In genomic region chr20:4434681-4435080, GRCh38 we compare ENCODE assay signal across 25 cellular contexts.
DNase-seq lines count a peak whose midpoint lies in the region; TF ChIP-seq lines count a peak whose summit lies in the region.
"Had no signal": no experiment of that assay in that cellular context is flagged by ENCODE, and none has a peak within 500 bp of the region (broad histone marks: within the 10 kb centered on the region; RNA-seq: fewer than 3 reads in every experiment).

No MANE protein-coding gene starts in this region.

- H3K4me1 ChIP-seq in vagina: peaks cover 5% of the 10 kb centered on the region
- no peaks in the 10 kb centered on the region for H3K4me1 ChIP-seq in esophagus squamous epithelium
- H3K4me1 ChIP-seq: breast epithelium, left lung, stomach had no signal

- H3K27me3 ChIP-seq in WERI-Rb-1 (ENCODE audit: insufficient read depth, low read depth, severe bottlenecking) (no peaks in the 10 kb centered on the region), vagina (no peaks in the 10 kb centered on the region), esophagus squamous epithelium (no peaks in the 10 kb centered on the region)
- H3K27me3 ChIP-seq: breast epithelium, left lung, stomach had no signal

- TF ChIP-seq CTCF in WERI-Rb-1 (IDR thresholded peaks at IDR 0.05; ENCODE audit: low read depth, low read length) (no peak), foreskin fibroblast (IDR thresholded peaks at IDR 0.05; ENCODE audit: low read depth, low read length) (no peak), vagina (IDR thresholded peaks at IDR 0.05) (no peak), esophagus squamous epithelium (IDR thresholded peaks at IDR 0.05) (no peak)

- H3K9me3 ChIP-seq in WERI-Rb-1 (ENCODE audit: severe bottlenecking) (no peaks in the 10 kb centered on the region), vagina (no peaks in the 10 kb centered on the region), esophagus squamous epithelium (no peaks in the 10 kb centered on the region)
- H3K9me3 ChIP-seq: breast epithelium, left lung, stomach had no signal

- H3K27ac ChIP-seq in WERI-Rb-1 (no peak overlapping the region), vagina (peak overlapping the region; percentile 15), esophagus squamous epithelium (no peak overlapping the region), substantia nigra (ENCODE audit: low read depth, low read length, poor library complexity, severe bottlenecking) (no peak overlapping the region)
- H3K27ac ChIP-seq: breast epithelium, epithelial cell of prostate, left lung, RWPE1, stomach had no signal

- intact Hi-C loops in vagina (cut with DNase I) (no loop called here), esophagus squamous epithelium (cut with DNase I) (no loop called here)

- WGBS in esophagus squamous epithelium, 2 donors: 53 to 70% methylated on average over 4 of the region's 4 CpGs

- DNase-seq in GM03348 (ENCODE audit: low spot score) (peak; percentile 73), WERI-Rb-1 (peak; percentile 17), foreskin fibroblast (peak; percentile 49 to 80), vagina (ENCODE audit: extremely low spot score in 2 of 2) (no peak), esophagus squamous epithelium (lab: John Stamatoyannopoulos, UW) (no peak), putamen (ENCODE audit: low spot score) (no peak), substantia nigra (lab: John Stamatoyannopoulos, UW) (no peak)
- DNase-seq: activated CD4-positive, CD25-positive, alpha-beta regulatory T cell treated with anti-CD3 and anti-CD28 coated beads, Interleukin-2, amount 50 U/mL, for 72 hours; activated CD8-positive, alpha-beta T cell treated with anti-CD3 and anti-CD28 coated beads for 36 hours; activated naive CD4-positive, alpha-beta T cell treated with anti-CD3 and anti-CD28 coated beads, Interleukin-2, amount 50 U/mL, for 16 hours; AML-193; amygdala; CD4-positive, alpha-beta memory T cell; effector CD4-positive, alpha-beta T cell; GOT3; left lung; natural killer cell; NCI-H1930; NCI-H524 treated with DMSO at 0.1 percent for 48 hours; stimulated activated CD4-positive, alpha-beta T cell treated with anti-CD3 and anti-CD28 coated beads, Interleukin-2, amount 100 ng/mL, for 24 hours; stomach; trophoblast cell had no signal

- TF ChIP-seq POLR2A in vagina (IDR thresholded peaks at IDR 0.05) (no peak), esophagus squamous epithelium (IDR thresholded peaks at IDR 0.05) (no peak)

- H3K36me3 ChIP-seq in WERI-Rb-1 (no peaks in the 10 kb centered on the region), vagina (no peaks in the 10 kb centered on the region), esophagus squamous epithelium (no peaks in the 10 kb centered on the region)
- H3K36me3 ChIP-seq: breast epithelium, left lung, stomach had no signal

- H3K4me3 ChIP-seq in WERI-Rb-1 (ENCODE audit: low read depth, low read length) (no peak overlapping the region), foreskin fibroblast (ENCODE audit: low read depth in 1 of 2, low read length in 2 of 2) (peak overlapping the region in 1 of 2 donors; percentile 8), vagina (no peak overlapping the region), esophagus squamous epithelium (no peak overlapping the region)
- H3K4me3 ChIP-seq: breast epithelium, left lung, stomach had no signal

Comparison
In these comparisons a context has a peak if more than half of its experiments do, and no peak if none do; other contexts are left out.
1. DNase-seq: peak in GM03348 (single experiment), WERI-Rb-1 (single experiment) and foreskin fibroblast (2 of 2); none in vagina (0 of 2), esophagus squamous epithelium (single experiment), putamen (single experiment) and substantia nigra (0 of 49).